Comparison of ENCODE assay signal across 8 cellular contexts in the genomic region with DNA sequence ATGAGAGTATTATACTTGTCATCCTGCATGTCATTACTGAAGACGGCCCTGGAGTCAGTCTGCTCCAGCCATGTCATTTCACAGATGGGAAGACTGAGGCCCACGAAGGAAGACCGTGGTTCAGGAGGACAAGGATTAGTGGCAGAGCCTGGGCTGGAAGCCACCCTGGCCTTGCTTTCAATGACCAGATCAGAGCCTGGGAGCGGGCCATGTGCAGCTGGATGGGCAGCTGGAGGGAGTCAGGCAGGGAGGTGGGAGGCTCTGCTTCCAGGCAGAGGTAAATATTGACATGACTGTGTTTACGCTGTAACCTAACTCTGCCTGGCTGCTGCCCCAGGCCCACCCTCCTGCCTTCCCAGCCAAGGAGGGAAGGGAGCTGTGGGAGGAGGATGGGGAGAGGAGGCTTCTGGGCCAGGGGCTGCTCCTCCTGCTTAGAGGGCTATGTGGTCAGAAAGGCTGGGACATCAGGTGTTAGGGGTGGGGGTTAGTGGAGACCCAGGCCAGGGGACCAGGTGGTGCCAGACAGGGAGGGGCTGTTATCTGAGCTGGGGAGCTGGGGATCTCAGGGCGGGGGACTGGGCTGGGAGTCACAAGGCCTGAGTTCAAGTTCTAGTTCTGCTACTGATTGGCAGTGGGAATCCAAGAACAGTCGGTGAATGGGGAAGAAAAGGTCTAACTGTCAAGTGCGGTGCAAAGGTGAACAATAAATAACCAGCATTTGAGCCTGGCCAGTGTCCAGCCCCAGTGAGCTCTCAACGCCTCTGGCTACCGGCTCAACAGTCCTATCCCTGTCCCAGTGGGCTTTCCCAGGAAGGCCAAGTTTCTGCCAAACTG. TPM values are rescaled to one million over a fixed set of nuclear protein-coding genes. Genes with fewer than 3 reads are reported as not detected.
DNase-seq lines count a peak whose midpoint lies in the region; ATAC-seq and TF ChIP-seq lines count a peak whose summit lies in the region.

No MANE protein-coding gene starts in this region.

- H3K4me3 ChIP-seq in adipocyte (ENCODE audit: low read length): no peak overlapping the region
- no peak overlapping the region for H3K4me3 ChIP-seq in lower lobe of right lung

- H3K4me1 ChIP-seq in adipocyte (ENCODE audit: control insufficient read depth, insufficient read depth, low read length) (peaks cover 94% of the 10 kb centered on the region), lower lobe of right lung (peaks cover 97% of the 10 kb centered on the region)

- TF ChIP-seq CTCF in 22Rv1 (IDR thresholded peaks at IDR 0.05): no peak
- TF ChIP-seq CTCF in lower lobe of right lung (IDR thresholded peaks at IDR 0.05): no peak

- intact Hi-C loops in lower lobe of right lung (cut with DNase I): no loop called here

- peak overlapping the region; percentile 17 for H3K9ac ChIP-seq in adipocyte (ENCODE audit: low read length)

- DNase-seq in NCI-H1092 treated with DMSO at 0.1 percent for 48 hours (lab: John Stamatoyannopoulos, UW) (peak; percentile 99), adipocyte (ENCODE audit: low read depth) (no peak), lower lobe of right lung (peak; percentile 67), OCI-M2 (lab: John Stamatoyannopoulos, UW; ENCODE audit: unreplicated experiment) (no peak)
- no peak for DNase-seq in effector CD4-positive, alpha-beta T cell

- ATAC-seq in lower lobe of right lung: peak; percentile 18 to 20
- ATAC-seq in GM21723 (IDR thresholded peaks at IDR 0.05; ENCODE audit: unreplicated experiment): no peak
- ATAC-seq in HG03159 (IDR thresholded peaks at IDR 0.05; ENCODE audit: unreplicated experiment): no peak

- peak overlapping the region; percentile 94 for H3K27ac ChIP-seq in 22Rv1
- H3K27ac ChIP-seq in lower lobe of right lung: peak overlapping the region; percentile 73

- H3K36me3 ChIP-seq in adipocyte (ENCODE audit: control insufficient read depth, insufficient read depth, low read length, severe bottlenecking) (no peaks in the 10 kb centered on the region), lower lobe of right lung (no peaks in the 10 kb centered on the region)

- no peaks in the 10 kb centered on the region for H3K9me3 ChIP-seq in adipocyte (ENCODE audit: control insufficient read depth, low read length)
- H3K9me3 ChIP-seq in lower lobe of right lung: no peaks in the 10 kb centered on the region

- H3K27me3 ChIP-seq in adipocyte (replicated peaks; ENCODE audit: control insufficient read depth, insufficient read depth, low read length) (no peaks in the 10 kb centered on the region), lower lobe of right lung (ENCODE audit: low read depth) (no peaks in the 10 kb centered on the region)

RNA-seq across cellular contexts. Expression of a gene that starts 48.5 kb away (rescaled TPM):
- total RNA-seq in lower lobe of right lung: 90.9 TPM

Comparison
In these comparisons a context has a peak if more than half of its experiments do, and no peak if none do; other contexts are left out.
1. DNase-seq: peak in NCI-H1092 treated with DMSO at 0.1 percent for 48 hours (single experiment) and lower lobe of right lung (single experiment); none in adipocyte (single experiment), OCI-M2 (single experiment) and effector CD4-positive, alpha-beta T cell (single experiment).
2. ATAC-seq: peak in lower lobe of right lung (2 of 2); none in GM21723 (single experiment) and HG03159 (single experiment).